In genomic region chrX:106976416-106976815, GRCh38 we compare ENCODE assay signal across 32 cellular contexts. TPM values are rescaled to one million over a fixed set of nuclear protein-coding genes. Genes with fewer than 3 reads are reported as not detected.
"Had no signal": no experiment of that assay in that cellular context is flagged by ENCODE, and none has a peak within 500 bp of the region (broad histone marks: within the 10 kb centered on the region; RNA-seq: fewer than 3 reads in every experiment).

No MANE protein-coding gene starts in this region.

- H3K4me2 ChIP-seq: hepatocyte, neural progenitor cell, smooth muscle cell had no signal

- H3K27ac ChIP-seq: hepatocyte, lower lobe of right lung, neural progenitor cell, neutrophil, ovary, right atrium auricular region, right lobe of liver, stomach, testis, thyroid gland, transverse colon, upper lobe of left lung had no signal

- H3K4me1 ChIP-seq: lower lobe of right lung, neural progenitor cell, right atrium auricular region, right lobe of liver, stomach, testis, thyroid gland, transverse colon, upper lobe of left lung had no signal

- H3K27ac Mint-ChIP-seq: mesothelial cell of epicardium; naive B cell; natural killer cell; nephron progenitor cell; neural progenitor cell; progenitor cell of endocrine pancreas; stimulated activated naive B cell treated with anti-CD40 and anti-IgM and Interleukin-4, amounts not matched to agents 10 μg/mL and 1 μg/mL and 100 μg/mL, for 72 hours had no signal

- FAIRE-seq: keratinocyte, urothelium cell line had no signal

- DNase-seq: kidney glomerular epithelial cell; left cardiac atrium; lower lobe of right lung; mesendoderm; naive B cell; natural killer cell; nephron progenitor cell; occipital lobe; ovary; right lobe of liver; stimulated activated CD4-positive, alpha-beta T cell treated with anti-CD3 and anti-CD28 coated beads, Interleukin-15, amount 100 ng/mL, for 24 hours; stimulated activated CD4-positive, alpha-beta T cell treated with anti-CD3 and anti-CD28 coated beads, Interleukin-2, amount 100 ng/mL, for 24 hours; stimulated activated CD4-positive, alpha-beta T cell treated with anti-CD3 and anti-CD28 coated beads, Interleukin-4, amount 100 ng/mL, for 1 hour; stimulated activated naive B cell treated with anti-CD40 and anti-IgM and Interleukin-4, amounts not matched to agents 10 μg/mL and 1 μg/mL and 100 μg/mL, for 72 hours; stimulated activated naive CD8-positive, alpha-beta T cell treated with anti-CD3 and anti-CD28 coated beads, Interleukin-15, Interleukin-2, amounts not matched to agents 100 U/mL and 50 U/mL, for 24 hours; stomach; testis; thyroid gland; transverse colon; upper lobe of left lung had no signal

- H3K27me3 Mint-ChIP-seq: naive B cell; progenitor cell of endocrine pancreas; stimulated activated naive B cell treated with anti-CD40 and anti-IgM and Interleukin-4, amounts not matched to agents 10 μg/mL and 1 μg/mL and 100 μg/mL, for 72 hours had no signal

- H3K4me3 ChIP-seq: hepatocyte, lower lobe of right lung, neural progenitor cell, ovary, right atrium auricular region, right lobe of liver, smooth muscle cell, stomach, testis, thyroid gland, transverse colon, upper lobe of left lung had no signal

- H3K9me3 Mint-ChIP-seq: natural killer cell; neural progenitor cell; stimulated activated naive B cell treated with anti-CD40 and anti-IgM and Interleukin-4, amounts not matched to agents 10 μg/mL and 1 μg/mL and 100 μg/mL, for 72 hours had no signal

- ATAC-seq: left cardiac atrium; left lobe of liver; natural killer cell; right lobe of liver; stimulated activated naive B cell treated with anti-CD40 and anti-IgM and Interleukin-4, amounts not matched to agents 10 μg/mL and 1 μg/mL and 100 μg/mL, for 72 hours; stimulated activated naive CD8-positive, alpha-beta T cell treated with anti-CD3 and anti-CD28 coated beads, Interleukin-15, Interleukin-2, amounts not matched to agents 100 U/mL and 50 U/mL, for 24 hours had no signal

- H3K9me3 ChIP-seq: lower lobe of right lung, neutrophil, ovary, right atrium auricular region, right lobe of liver, stomach, testis, thyroid gland, transverse colon, upper lobe of left lung had no signal

- H3K4me1 Mint-ChIP-seq: mesothelial cell of epicardium; naive B cell; natural killer cell; nephron progenitor cell; neural progenitor cell; stimulated activated naive B cell treated with anti-CD40 and anti-IgM and Interleukin-4, amounts not matched to agents 10 μg/mL and 1 μg/mL and 100 μg/mL, for 72 hours had no signal

- H3K36me3 Mint-ChIP-seq: naive B cell; natural killer cell; stimulated activated naive B cell treated with anti-CD40 and anti-IgM and Interleukin-4, amounts not matched to agents 10 μg/mL and 1 μg/mL and 100 μg/mL, for 72 hours had no signal

- H3K36me3 ChIP-seq: lower lobe of right lung, neural progenitor cell, neutrophil, ovary, right atrium auricular region, right lobe of liver, thyroid gland, transverse colon, upper lobe of left lung had no signal

- H3K27me3 ChIP-seq: hepatocyte, neural progenitor cell, neutrophil, ovary, right atrium auricular region, right lobe of liver, stomach, testis, thyroid gland, transverse colon, upper lobe of left lung had no signal

- H3K4me3 Mint-ChIP-seq: mesothelial cell of epicardium; naive B cell; natural killer cell; nephron progenitor cell; neural progenitor cell; stimulated activated naive B cell treated with anti-CD40 and anti-IgM and Interleukin-4, amounts not matched to agents 10 μg/mL and 1 μg/mL and 100 μg/mL, for 72 hours had no signal

RNA-seq across cellular contexts. Expression of gene CLDN2, which starts 56.2 kb away (rescaled TPM):
- total RNA-seq: lower lobe of right lung, mesothelial cell of epicardium, mononuclear cell, natural killer cell, occipital lobe, pulmonary artery endothelial cell, right atrium auricular region, testis had no signal
- polyA plus RNA-seq: keratinocyte had no signal
